ENCODE assay signal across 34 cellular contexts in the genomic region with DNA sequence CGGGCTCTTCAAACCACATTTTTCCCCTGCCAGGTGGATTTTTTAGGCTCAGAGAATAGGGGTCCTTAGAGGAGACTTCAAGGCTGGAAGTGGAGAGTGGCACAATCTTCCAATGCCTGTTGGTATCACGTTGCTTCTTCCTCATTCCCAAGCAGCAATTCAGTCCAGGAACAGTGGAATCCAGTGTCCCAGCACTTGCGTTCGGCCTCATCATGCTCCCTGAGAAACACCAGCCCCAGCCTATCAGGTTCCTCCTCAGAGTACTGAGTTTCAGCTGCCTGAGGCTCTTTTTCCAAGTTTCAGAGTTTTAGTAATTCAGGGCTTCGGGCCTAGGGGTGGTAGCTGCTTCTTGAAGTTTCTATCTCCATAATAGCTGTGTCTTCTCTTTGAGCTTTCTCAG. TPM values are rescaled to one million over a fixed set of nuclear protein-coding genes. Genes with fewer than 3 reads are reported as not detected.
"Had no signal": no experiment of that assay in that cellular context is flagged by ENCODE, and none has a peak within 500 bp of the region (broad histone marks: within the 10 kb centered on the region; RNA-seq: fewer than 3 reads in every experiment).

No MANE protein-coding gene starts in this region.

- H3K4me3 Mint-ChIP-seq: activated CD8-positive, alpha-beta T cell treated with anti-CD3 and anti-CD28 coated beads for 36 hours; activated naive CD4-positive, alpha-beta T cell treated with anti-CD3 and anti-CD28 coated beads, Interleukin-2, amount 50 U/mL, for 24 hours; activated naive CD8-positive, alpha-beta T cell treated with anti-CD3 and anti-CD28 coated beads, Interleukin-2, amount 10 ng/mL, durations not matched to agents 7 days and 5 days; activated T-cell treated with anti-CD3 and anti-CD28 coated beads, Interleukin-2, amount 50 U/mL, for 72 hours; activated T-helper 17 cell treated with anti-CD3 and anti-CD28 coated beads, Interleukin-2, amount 50 U/mL, for 72 hours; central memory CD8-positive, alpha-beta T cell had no signal

- H3K9me3 Mint-ChIP-seq: activated naive CD4-positive, alpha-beta T cell treated with anti-CD3 and anti-CD28 coated beads, Interleukin-2, amount 50 U/mL, for 24 hours; central memory CD8-positive, alpha-beta T cell had no signal

- H3K4me1 ChIP-seq: ascending aorta, SJSA1 had no signal

- H3K36me3 ChIP-seq: ascending aorta, cardiac muscle cell, SJSA1, WERI-Rb-1 had no signal

- H3K4me3 ChIP-seq: ascending aorta, cardiac muscle cell, SJSA1 had no signal

- H3K27me3 ChIP-seq: ascending aorta, SJSA1 had no signal

- H3K27ac ChIP-seq: ascending aorta, cardiac muscle cell, SJSA1, WERI-Rb-1 had no signal

- H3K27ac Mint-ChIP-seq: activated CD8-positive, alpha-beta T cell treated with anti-CD3 and anti-CD28 coated beads for 36 hours; activated naive CD4-positive, alpha-beta T cell treated with anti-CD3 and anti-CD28 coated beads, Interleukin-2, amount 50 U/mL, for 24 hours; activated naive CD8-positive, alpha-beta T cell treated with anti-CD3 and anti-CD28 coated beads, Interleukin-2, amount 10 ng/mL, durations not matched to agents 7 days and 5 days; activated T-cell treated with anti-CD3 and anti-CD28 coated beads, Interleukin-2, amount 50 U/mL, for 72 hours; activated T-helper 17 cell treated with anti-CD3 and anti-CD28 coated beads, Interleukin-2, amount 50 U/mL, for 72 hours had no signal

- H3K9me3 ChIP-seq: SJSA1 had no signal

- H3K36me3 Mint-ChIP-seq: activated naive CD8-positive, alpha-beta T cell treated with anti-CD3 and anti-CD28 coated beads, Interleukin-2, amount 10 ng/mL, durations not matched to agents 7 days and 5 days had no signal

- H3K4me1 Mint-ChIP-seq: activated naive CD4-positive, alpha-beta T cell treated with anti-CD3 and anti-CD28 coated beads, Interleukin-2, amount 50 U/mL, for 24 hours; activated naive CD8-positive, alpha-beta T cell treated with anti-CD3 and anti-CD28 coated beads, Interleukin-2, amount 10 ng/mL, durations not matched to agents 7 days and 5 days; activated T-helper 17 cell treated with anti-CD3 and anti-CD28 coated beads, Interleukin-2, amount 50 U/mL, for 72 hours; central memory CD8-positive, alpha-beta T cell had no signal

- DNase-seq: activated CD4-positive, alpha-beta T cell treated with anti-CD3 and anti-CD28 coated beads for 1 hour; activated CD4-positive, alpha-beta T cell treated with anti-CD3 and anti-CD28 coated beads for 48 hours; activated CD4-positive, alpha-beta T cell treated with anti-CD3 and anti-CD28 coated beads, Interleukin-2, amount 50 U/mL, for 4 hours; activated CD4-positive, CD25-positive, alpha-beta regulatory T cell; activated CD8-positive, alpha-beta T cell treated with anti-CD3 and anti-CD28 coated beads for 36 hours; activated gamma-delta T cell; activated naive CD4-positive, alpha-beta T cell treated with Interleukin-2 at 50 U/mL for 16 hours; activated naive CD8-positive, alpha-beta T cell treated with anti-CD3 and anti-CD28 coated beads, Interleukin-2, amount 10 ng/mL, durations not matched to agents 7 days and 5 days; activated T-cell treated with anti-CD3 and anti-CD28 coated beads, Interleukin-2, amount 50 U/mL, for 1 hour; activated T-cell treated with anti-CD3 and anti-CD28 coated beads, Interleukin-2, amount 50 U/mL, for 72 hours; amygdala; Kasumi-1; KG1; NCI-H1105; NCI-H1417 treated with DMSO at 0.1 percent for 48 hours; NCI-H1694; NCI-H1930; NCI-H2081 treated with DMSO at 0.1 percent for 48 hours; NCI-H226; NCI-H524 treated with DMSO at 0.1 percent for 48 hours; RPMI8226; SHP77 treated with DMSO at 0.1 percent for 48 hours; T-helper 1 cell; T-helper 2 cell; T-helper 9 cell; WERI-Rb-1 had no signal

RNA-seq across cellular contexts. Expression of a gene that starts 31.9 kb away (rescaled TPM):
- total RNA-seq: NCI-H460 had no signal

RNA-seq across cellular contexts. Expression of a gene that starts 34.1 kb away (rescaled TPM):
- total RNA-seq: ascending aorta had no signal

RNA-seq across cellular contexts. Expression of a gene that starts 44.2 kb away (rescaled TPM):
- total RNA-seq: activated T-helper 17 cell treated with anti-CD3 and anti-CD28 coated beads, Interleukin-2, amount 50 U/mL, for 72 hours; ascending aorta; cardiac muscle cell; chondrocyte; NCI-H460; SJSA1 had no signal
- polyA plus RNA-seq: cardiac muscle cell had no signal
